In genomic region chr7:101950450-101951119, GRCh38 we compare ENCODE assay signal across 11 cellular contexts.
A peak's percentile ranks its signal among the peaks of the same experiment; 100 is the strongest.
DNase-seq lines count a peak whose midpoint lies in the region; ATAC-seq and TF ChIP-seq lines count a peak whose summit lies in the region.
"Had no signal": no experiment of that assay in that cellular context is flagged by ENCODE, and none has a peak within 500 bp of the region (broad histone marks: within the 10 kb centered on the region; RNA-seq: fewer than 3 reads in every experiment).

No MANE protein-coding gene starts in this region.

- H3K9me2 ChIP-seq in DOHH2 (replicated peaks; ENCODE audit: control insufficient read depth, low read length) = no peaks in the 10 kb centered on the region

- peak; percentile 14 for TF ChIP-seq CTCF in DOHH2 (IDR thresholded peaks at IDR 0.05; ENCODE audit: low read depth, low read length, poor library complexity, severe bottlenecking)
- TF ChIP-seq CTCF in esophagus squamous epithelium (IDR thresholded peaks at IDR 0.05) = no peak
- TF ChIP-seq CTCF in psoas muscle (IDR thresholded peaks at IDR 0.05) = no peak
- TF ChIP-seq CTCF in upper lobe of left lung (IDR thresholded peaks at IDR 0.05) = no peak

- ATAC-seq in psoas muscle = no peak
- no peak for ATAC-seq in GM18858 (IDR thresholded peaks at IDR 0.05; ENCODE audit: unreplicated experiment)
- no peak for ATAC-seq in GM21619 (IDR thresholded peaks at IDR 0.05; ENCODE audit: unreplicated experiment)
- ATAC-seq in HG03342 (IDR thresholded peaks at IDR 0.05; ENCODE audit: unreplicated experiment) = no peak
- no peak for ATAC-seq in upper lobe of left lung (ENCODE audit: low FRiP score in 2 of 2)
- ATAC-seq: upper lobe of right lung had no signal

- WGBS in esophagus squamous epithelium, 2 donors = 76 to 79% methylated on average over 4 of the region's 4 CpGs
- 81 to 87% (median 83%) methylated on average over 4 of the region's 4 CpGs for WGBS in psoas muscle, 3 donors
- 85 to 88% methylated on average over 4 of the region's 4 CpGs for WGBS in upper lobe of left lung, 2 donors

- H3K27me3 ChIP-seq in DOHH2 (ENCODE audit: control insufficient read depth, low read length) = no peaks in the 10 kb centered on the region
- no peaks in the 10 kb centered on the region for H3K27me3 ChIP-seq in esophagus squamous epithelium
- no peaks in the 10 kb centered on the region for H3K27me3 ChIP-seq in psoas muscle (ENCODE audit: insufficient read depth in 3 of 3, low read length in 2 of 3)
- no peaks in the 10 kb centered on the region for H3K27me3 ChIP-seq in upper lobe of left lung
- H3K27me3 ChIP-seq: upper lobe of right lung had no signal

- H3K79me2 ChIP-seq in DOHH2 (ENCODE audit: control insufficient read depth, low read length) = peaks cover 94% of the 10 kb centered on the region

- peak overlapping the region; percentile 20; the same call in 1 of the 2 replicates for H3K27ac ChIP-seq in DOHH2 (ENCODE audit: low read depth, low read length)
- peak overlapping the region in 3 of 4 donors; percentile 28 to 65 (median 29) for H3K27ac ChIP-seq in esophagus squamous epithelium
- peak overlapping the region; percentile 92 for H3K27ac ChIP-seq in psoas muscle
- no peak overlapping the region for H3K27ac ChIP-seq in upper lobe of left lung
- H3K27ac ChIP-seq: upper lobe of right lung had no signal

- peaks cover 12% of the 10 kb centered on the region for H3F3A ChIP-seq in DOHH2 (ENCODE audit: control insufficient read depth, insufficient read depth)

- H3K4me1 ChIP-seq in DOHH2 (ENCODE audit: control insufficient read depth, low read length) (peaks cover 98% of the 10 kb centered on the region), esophagus squamous epithelium (peaks cover 6 to 55% (median 37%) of the 10 kb centered on the region in 3 donors), psoas muscle (peaks cover 61% of the 10 kb centered on the region), upper lobe of left lung (peaks cover 9 to 37% (median 24%) of the 10 kb centered on the region in 4 donors)

- H3K4me2 ChIP-seq in DOHH2 (ENCODE audit: low read length) = 0 out of 2 replicates have a peak overlapping the region, but pooled peaks have one; percentile 2

- DNase-seq in NCI-H446 treated with DMSO at 0.1 percent for 48 hours (lab: John Stamatoyannopoulos, UW) = peak; percentile 1
- no peak for DNase-seq in esophagus squamous epithelium (lab: John Stamatoyannopoulos, UW)
- DNase-seq in psoas muscle = no peak
- no peak for DNase-seq in upper lobe of left lung
- DNase-seq: NK-92 treated with Interleukin-12 subunit alpha and Interleukin-12 subunit beta, amount 100 ng/mL, for 24 hours; stimulated activated CD4-positive, alpha-beta T cell treated with anti-CD3 and anti-CD28 coated beads, Interleukin-15, amount 100 ng/mL, for 24 hours; upper lobe of right lung had no signal

- no peak for TF ChIP-seq EP300 in upper lobe of left lung (IDR thresholded peaks at IDR 0.05)

- TF ChIP-seq POLR2A in esophagus squamous epithelium (IDR thresholded peaks at IDR 0.05) (no peak), upper lobe of left lung (IDR thresholded peaks at IDR 0.05) (no peak)

- peaks cover 8% of the 10 kb centered on the region; the same call in 1 of the 2 replicates for H4K20me1 ChIP-seq in DOHH2 (ENCODE audit: control insufficient read depth, insufficient read depth, low read depth, low read length)

- intact Hi-C loops in esophagus squamous epithelium (cut with DNase I) = no loop called here
- intact Hi-C loops in psoas muscle (cut with DNase I) = loop anchor here in 1 of 2 donors (5.0 kb wide), 2 partner anchors 43 to 133 kb away; partner anchors contain the start of gene CUX1

- no peaks in the 10 kb centered on the region for H3K9me3 ChIP-seq in DOHH2 (ENCODE audit: control insufficient read depth, insufficient read depth, low read length)
- no peaks in the 10 kb centered on the region for H3K9me3 ChIP-seq in esophagus squamous epithelium
- no peaks in the 10 kb centered on the region for H3K9me3 ChIP-seq in psoas muscle
- H3K9me3 ChIP-seq in upper lobe of left lung = no peaks in the 10 kb centered on the region
- H3K9me3 ChIP-seq: upper lobe of right lung had no signal

- H3K4me3 ChIP-seq in DOHH2 (ENCODE audit: low read length) (no peak overlapping the region), esophagus squamous epithelium (no peak overlapping the region), psoas muscle (no peak overlapping the region), upper lobe of left lung (no peak overlapping the region)
- H3K4me3 ChIP-seq: upper lobe of right lung had no signal

- H3K36me3 ChIP-seq in DOHH2 (ENCODE audit: control insufficient read depth, low read length) = peaks cover 29% of the 10 kb centered on the region
- no peaks in the 10 kb centered on the region for H3K36me3 ChIP-seq in esophagus squamous epithelium
- H3K36me3 ChIP-seq in psoas muscle (ENCODE audit: insufficient read depth in 1 of 2, low read depth in 1 of 2) = no peaks in the 10 kb centered on the region
- no peaks in the 10 kb centered on the region for H3K36me3 ChIP-seq in upper lobe of left lung
- H3K36me3 ChIP-seq: upper lobe of right lung had no signal

Comparison
In these comparisons a context has a peak if more than half of its experiments do, and no peak if none do; other contexts are left out.
1. H3K27ac ChIP-seq: peak in DOHH2 (single experiment), esophagus squamous epithelium (3 of 4) and psoas muscle (single experiment); none in upper lobe of left lung (0 of 4).